35 cellular contexts compared by ENCODE assay signal in genomic region chr2:177518754-177519153, GRCh38.
"Had no signal": no experiment of that assay in that cellular context is flagged by ENCODE, and none has a peak within 500 bp of the region (broad histone marks: within the 10 kb centered on the region; RNA-seq: fewer than 3 reads in every experiment).

No MANE protein-coding gene starts in this region.

- H3K9me3 ChIP-seq: adrenal gland, body of pancreas, esophagus squamous epithelium, gastroesophageal sphincter, heart right ventricle had no signal

- H3K4me1 Mint-ChIP-seq: activated B cell treated with CpG ODN at 0.5 μM for 24 hours; activated CD8-positive, alpha-beta memory T cell treated with anti-CD3 and anti-CD28 coated beads, Interleukin-2, amount 10 ng/mL, durations not matched to agents 7 days and 5 days; activated naive CD4-positive, alpha-beta T cell treated with anti-CD3 and anti-CD28 coated beads, Interleukin-2, amount 50 U/mL, for 24 hours had no signal

- H3K9me3 Mint-ChIP-seq: activated B cell treated with CpG ODN at 0.5 μM for 24 hours; activated CD4-positive, alpha-beta memory T cell treated with anti-CD3 and anti-CD28 coated beads for 36 hours; activated naive CD4-positive, alpha-beta T cell treated with anti-CD3 and anti-CD28 coated beads for 36 hours; activated naive CD4-positive, alpha-beta T cell treated with anti-CD3 and anti-CD28 coated beads, Interleukin-2, amount 50 U/mL, for 24 hours; activated naive CD8-positive, alpha-beta T cell treated with anti-CD3 and anti-CD28 coated beads for 36 hours; activated naive CD8-positive, alpha-beta T cell treated with anti-CD3 and anti-CD28 coated beads, Interleukin-2, amount 50 U/mL, for 24 hours; activated T-helper 1 cell treated with anti-CD3 and anti-CD28 coated beads, Interleukin-12 subunit alpha, Interleukin-12 subunit beta, Interleukin-2, Interleukin-4 antibody, amounts not matched to agents 30 ng/mL and 10 ng/mL and 1 ng/mL, durations not matched to agents 14 hours and 24 hours and 36 hours; activated T-helper 2 cell treated with anti-CD3 and anti-CD28 coated beads, Interferon-gamma antibody, Interleukin-2, Interleukin-4, amounts not matched to agents 10 μg/mL and 5 μg/mL and 100 μg/mL, durations not matched to agents 14 hours and 24 hours and 36 hours; effector memory CD8-positive, alpha-beta T cell; T-helper 2 cell treated with Interferon-gamma antibody and Interleukin-4, amounts not matched to agents 5 μg/mL and 100 μg/mL, for 36 hours had no signal

- H3K4me3 Mint-ChIP-seq: activated B cell treated with CpG ODN at 0.5 μM for 24 hours; activated CD4-positive, alpha-beta memory T cell treated with anti-CD3 and anti-CD28 coated beads for 36 hours; activated CD8-positive, alpha-beta memory T cell treated with anti-CD3 and anti-CD28 coated beads, Interleukin-2, amount 10 ng/mL, durations not matched to agents 7 days and 5 days; activated CD8-positive, alpha-beta T cell treated with anti-CD3 and anti-CD28 coated beads, Interleukin-2, amount 10 ng/mL, durations not matched to agents 7 days and 5 days; activated naive CD4-positive, alpha-beta T cell treated with anti-CD3 and anti-CD28 coated beads for 36 hours; activated naive CD4-positive, alpha-beta T cell treated with anti-CD3 and anti-CD28 coated beads, Interleukin-2, amount 50 U/mL, for 24 hours; activated naive CD8-positive, alpha-beta T cell treated with anti-CD3 and anti-CD28 coated beads for 36 hours; activated naive CD8-positive, alpha-beta T cell treated with anti-CD3 and anti-CD28 coated beads, Interleukin-2, amount 50 U/mL, for 24 hours; activated T-helper 1 cell treated with anti-CD3 and anti-CD28 coated beads, Interleukin-12 subunit alpha, Interleukin-12 subunit beta, Interleukin-2, Interleukin-4 antibody, amounts not matched to agents 30 ng/mL and 10 ng/mL and 1 ng/mL, durations not matched to agents 14 hours and 24 hours and 36 hours; effector memory CD8-positive, alpha-beta T cell; T-helper 17 cell; T-helper 2 cell treated with Interferon-gamma antibody and Interleukin-4, amounts not matched to agents 5 μg/mL and 100 μg/mL, for 36 hours had no signal

- DNase-seq: activated B cell treated with CpG ODN at 0.5 μM for 24 hours; activated CD4-positive, alpha-beta memory T cell treated with anti-CD3 and anti-CD28 coated beads for 36 hours; activated CD4-positive, alpha-beta T cell treated with anti-CD3 and anti-CD28 coated beads for 48 hours; activated CD4-positive, alpha-beta T cell treated with anti-CD3 and anti-CD28 coated beads, Interleukin-2, amount 50 U/mL, for 1 hour; activated CD8-positive, alpha-beta memory T cell treated with anti-CD3 and anti-CD28 coated beads, Interleukin-2, amount 10 ng/mL, durations not matched to agents 7 days and 5 days; activated CD8-positive, alpha-beta memory T cell treated with anti-CD3 and anti-CD28 coated beads, Interleukin-2, amount 50 U/mL, for 4 hours; activated CD8-positive, alpha-beta T cell treated with anti-CD3 and anti-CD28 coated beads, Interleukin-2, amount 10 ng/mL, durations not matched to agents 7 days and 5 days; activated effector memory CD4-positive, alpha-beta T cell treated with anti-CD3 and anti-CD28 coated beads, Interleukin-2, amount 50 U/mL, for 16 hours; activated naive CD4-positive, alpha-beta T cell treated with anti-CD3 and anti-CD28 coated beads for 36 hours; activated naive CD8-positive, alpha-beta T cell treated with anti-CD3 and anti-CD28 coated beads for 36 hours; activated naive CD8-positive, alpha-beta T cell treated with anti-CD3 and anti-CD28 coated beads, Interleukin-2, amount 50 U/mL, for 24 hours; activated T-cell treated with anti-CD3 and anti-CD28 coated beads, Interleukin-2, amount 50 U/mL, for 1 hour; activated T-cell treated with anti-CD3 and anti-CD28 coated beads, Interleukin-2, amount 50 U/mL, for 48 hours; adrenal gland; amygdala; aorta; body of pancreas; caudate nucleus; cortex of kidney; dermis blood vessel endothelial cell; effector CD4-positive, alpha-beta T cell; effector memory CD8-positive, alpha-beta T cell; esophagus squamous epithelium; foreskin melanocyte; heart right ventricle; T-helper 17 cell; T1000; WERI-Rb-1 had no signal

- ATAC-seq: activated CD4-positive, CD25-positive, alpha-beta regulatory T cell treated with anti-CD3 and anti-CD28 coated beads, Interleukin-2, amount 50 U/mL, for 24 hours; activated CD8-positive, alpha-beta memory T cell treated with anti-CD3 and anti-CD28 coated beads, Interleukin-2, amount 10 ng/mL, durations not matched to agents 7 days and 5 days; activated CD8-positive, alpha-beta T cell treated with anti-CD3 and anti-CD28 coated beads, Interleukin-2, amount 10 ng/mL, durations not matched to agents 7 days and 5 days; activated naive CD8-positive, alpha-beta T cell treated with anti-CD3 and anti-CD28 coated beads, Interleukin-2, amount 50 U/mL, for 24 hours; body of pancreas; effector memory CD8-positive, alpha-beta T cell; gastroesophageal sphincter; heart right ventricle; T-helper 17 cell had no signal

- H3K27ac ChIP-seq: adrenal gland, body of pancreas, epithelial cell of prostate, esophagus squamous epithelium, gastroesophageal sphincter, heart right ventricle, WERI-Rb-1 had no signal

- H3K27ac Mint-ChIP-seq: activated B cell treated with CpG ODN at 0.5 μM for 24 hours; activated CD4-positive, alpha-beta memory T cell treated with anti-CD3 and anti-CD28 coated beads for 36 hours; activated CD8-positive, alpha-beta memory T cell treated with anti-CD3 and anti-CD28 coated beads, Interleukin-2, amount 10 ng/mL, durations not matched to agents 7 days and 5 days; activated CD8-positive, alpha-beta T cell treated with anti-CD3 and anti-CD28 coated beads, Interleukin-2, amount 10 ng/mL, durations not matched to agents 7 days and 5 days; activated naive CD4-positive, alpha-beta T cell treated with anti-CD3 and anti-CD28 coated beads for 36 hours; activated naive CD4-positive, alpha-beta T cell treated with anti-CD3 and anti-CD28 coated beads, Interleukin-2, amount 50 U/mL, for 24 hours; activated naive CD8-positive, alpha-beta T cell treated with anti-CD3 and anti-CD28 coated beads for 36 hours; activated naive CD8-positive, alpha-beta T cell treated with anti-CD3 and anti-CD28 coated beads, Interleukin-2, amount 50 U/mL, for 24 hours; activated T-helper 2 cell treated with anti-CD3 and anti-CD28 coated beads, Interferon-gamma antibody, Interleukin-2, Interleukin-4, amounts not matched to agents 10 μg/mL and 5 μg/mL and 100 μg/mL, durations not matched to agents 14 hours and 24 hours and 36 hours; effector memory CD8-positive, alpha-beta T cell; T-helper 17 cell; T-helper 2 cell treated with Interferon-gamma antibody and Interleukin-4, amounts not matched to agents 5 μg/mL and 100 μg/mL, for 36 hours had no signal

- H3K27me3 ChIP-seq: adrenal gland, body of pancreas, esophagus squamous epithelium, gastroesophageal sphincter, heart right ventricle had no signal

- H3K4me1 ChIP-seq: adrenal gland, body of pancreas, esophagus squamous epithelium, gastroesophageal sphincter, heart right ventricle had no signal

- H3K4me3 ChIP-seq: adrenal gland, body of pancreas, esophagus squamous epithelium, gastroesophageal sphincter, heart right ventricle had no signal

- H3K27me3 Mint-ChIP-seq: activated B cell treated with CpG ODN at 0.5 μM for 24 hours; activated CD4-positive, alpha-beta memory T cell treated with anti-CD3 and anti-CD28 coated beads for 36 hours; activated CD8-positive, alpha-beta memory T cell treated with anti-CD3 and anti-CD28 coated beads, Interleukin-2, amount 10 ng/mL, durations not matched to agents 7 days and 5 days; activated naive CD4-positive, alpha-beta T cell treated with anti-CD3 and anti-CD28 coated beads, Interleukin-2, amount 50 U/mL, for 24 hours; activated naive CD8-positive, alpha-beta T cell treated with anti-CD3 and anti-CD28 coated beads for 36 hours; activated naive CD8-positive, alpha-beta T cell treated with anti-CD3 and anti-CD28 coated beads, Interleukin-2, amount 50 U/mL, for 24 hours; effector memory CD8-positive, alpha-beta T cell; T-helper 17 cell had no signal
